Comparison of ENCODE assay signal across 23 cellular contexts in genomic region chrX:55521687-55522086, GRCh38.
"Had no signal": no experiment of that assay in that cellular context is flagged by ENCODE, and none has a peak within 500 bp of the region (broad histone marks: within the 10 kb centered on the region; RNA-seq: fewer than 3 reads in every experiment).

No MANE protein-coding gene starts in this region.

- ATAC-seq: foreskin keratinocyte; gastroesophageal sphincter; left colon; mucosa of descending colon; stimulated activated naive B cell treated with anti-CD40 and anti-IgM and Interleukin-4, amounts not matched to agents 10 μg/mL and 1 μg/mL and 100 μg/mL, for 72 hours had no signal

- H3K27me3 ChIP-seq: esophagus muscularis mucosa, foreskin keratinocyte, gastroesophageal sphincter, neural progenitor cell, suprapubic skin, vagina had no signal

- H3K4me3 ChIP-seq: coronary artery, esophagus muscularis mucosa, gastroesophageal sphincter, heart left ventricle, left ventricle myocardium inferior, lung, mucosa of descending colon, neural progenitor cell, prostate gland, skin epidermis, suprapubic skin, vagina had no signal

- H3K4me1 ChIP-seq: esophagus muscularis mucosa, foreskin keratinocyte, gastroesophageal sphincter, heart left ventricle, left ventricle myocardium inferior, neural progenitor cell, prostate gland, suprapubic skin, vagina had no signal

- DNase-seq: effector memory CD4-positive, alpha-beta T cell; foreskin keratinocyte; hippocampal formation; kidney glomerular epithelial cell; left colon; left ventricle myocardium inferior; mucosa of descending colon; naive B cell; right cardiac atrium; stimulated activated CD4-positive, alpha-beta T cell treated with anti-CD3 and anti-CD28 coated beads, Interleukin-15, amount 100 ng/mL, for 24 hours; stimulated activated CD4-positive, alpha-beta T cell treated with anti-CD3 and anti-CD28 coated beads, Interleukin-2, amount 100 ng/mL, for 48 hours; stimulated activated naive B cell treated with anti-CD40 and anti-IgM and Interleukin-4, amounts not matched to agents 10 μg/mL and 1 μg/mL and 100 μg/mL, for 72 hours; trophoblast cell had no signal

- H3K4me2 ChIP-seq: neural progenitor cell had no signal

- H3K36me3 ChIP-seq: esophagus muscularis mucosa, gastroesophageal sphincter, heart left ventricle, left ventricle myocardium inferior, neural progenitor cell, prostate gland, suprapubic skin, vagina had no signal

- H3K27ac ChIP-seq: esophagus muscularis mucosa, foreskin keratinocyte, gastroesophageal sphincter, neural progenitor cell, prostate gland, suprapubic skin, vagina had no signal

- H2AFZ ChIP-seq: neural progenitor cell had no signal

- H3K9ac ChIP-seq: neural progenitor cell had no signal

- H3K9me3 ChIP-seq: esophagus muscularis mucosa, gastroesophageal sphincter, heart left ventricle, left ventricle myocardium inferior, mucosa of descending colon, prostate gland, suprapubic skin, vagina had no signal
